8 cellular contexts compared by ENCODE assay signal in genomic region chrX:70452143-70452733, GRCh38. TPM values are rescaled to one million over a fixed set of nuclear protein-coding genes. Genes with fewer than 3 reads are reported as not detected.
DNase-seq lines count a peak whose midpoint lies in the region; ATAC-seq and TF ChIP-seq lines count a peak whose summit lies in the region.

No MANE protein-coding gene starts in this region.

- H3K36me3 Mint-ChIP-seq in GM23338 (ENCODE audit: low read depth) (peaks cover 9% of the 10 kb centered on the region), activated B cell treated with CpG ODN at 0.5 μM for 24 hours (ENCODE audit: low read depth) (no peaks in the 10 kb centered on the region)

- peaks cover 7% of the 10 kb centered on the region for H3K27me3 Mint-ChIP-seq in GM23338 (ENCODE audit: insufficient read depth, low read depth, poor library complexity)
- no peaks in the 10 kb centered on the region for H3K27me3 Mint-ChIP-seq in activated B cell treated with CpG ODN at 0.5 μM for 24 hours

- H3K27ac ChIP-seq in DOHH2 (ENCODE audit: low read depth, low read length) (peak overlapping the region; percentile 45; the same call in 1 of the 2 replicates), GM23338 (ENCODE audit: low read depth) (no peak overlapping the region), right lobe of liver (no peak overlapping the region)

- H3K9me3 ChIP-seq in DOHH2 (ENCODE audit: control insufficient read depth, insufficient read depth, low read length) (no peaks in the 10 kb centered on the region), right lobe of liver (no peaks in the 10 kb centered on the region)

- H2AFZ ChIP-seq in GM23338 = peak overlapping the region; percentile 81; the same call in 1 of the 2 replicates

- H3K9me2 ChIP-seq in DOHH2 (replicated peaks; ENCODE audit: control insufficient read depth, low read length) (no peaks in the 10 kb centered on the region), GM23338 (ENCODE audit: insufficient read depth) (no peaks in the 10 kb centered on the region)

- WGBS in right lobe of liver (ENCODE audit: insufficient coverage, low coverage, low lambda C conversion rate, missing lambda C conversion rate) = 24% methylated on average over 11 of the region's 39 CpGs

- DNase-seq in GM23338 (ENCODE audit: low spot score) = peak; percentile 77
- DNase-seq in NB4 (ENCODE audit: low read depth) = peak; percentile 41
- DNase-seq in activated B cell treated with CpG ODN at 0.5 μM for 24 hours = peak; percentile 37
- DNase-seq in choroid plexus epithelial cell (ENCODE audit: low read depth) = peak; percentile 30
- DNase-seq in right lobe of liver = peak in 1 of 3 donors; percentile 37
- DNase-seq in stimulated activated CD8-positive, alpha-beta memory T cell treated with anti-CD3 and anti-CD28 coated beads, Interleukin-4, amount 100 ng/mL, for 48 hours = peak; percentile 74
- no peak for DNase-seq in NCI-H524 (lab: John Stamatoyannopoulos, UW)

- peaks cover 45% of the 10 kb centered on the region for H3K4me1 ChIP-seq in DOHH2 (ENCODE audit: control insufficient read depth, low read length)
- H3K4me1 ChIP-seq in GM23338 (ENCODE audit: insufficient read depth) = peaks cover 17% of the 10 kb centered on the region; the same call in 1 of the 2 replicates
- H3K4me1 ChIP-seq in right lobe of liver = no peaks in the 10 kb centered on the region

- ATAC-seq in GM23338 (peak; percentile 20), activated B cell treated with CpG ODN at 0.5 μM for 24 hours (ENCODE audit: low read depth) (peak; percentile 63), right lobe of liver (peak; percentile 57 to 75 (median 62))

- peaks cover 6% of the 10 kb centered on the region; the same call in 1 of the 2 replicates for H3K36me3 ChIP-seq in DOHH2 (ENCODE audit: control insufficient read depth, low read length)
- H3K36me3 ChIP-seq in GM23338 (ENCODE audit: insufficient read depth) = no peaks in the 10 kb centered on the region
- no peaks in the 10 kb centered on the region for H3K36me3 ChIP-seq in right lobe of liver

- peak overlapping the region; percentile 76 for H3K4me3 ChIP-seq in DOHH2 (ENCODE audit: low read length)
- H3K4me3 ChIP-seq in GM23338 = peak overlapping the region; percentile 58
- H3K4me3 ChIP-seq in NB4 (ENCODE audit: low read depth, low read length) = no peak overlapping the region
- peak overlapping the region; percentile 62 for H3K4me3 ChIP-seq in choroid plexus epithelial cell (ENCODE audit: low read depth, low read length)
- H3K4me3 ChIP-seq in right lobe of liver = peak overlapping the region; percentile 33 to 55 (median 43)

- H3K9me3 Mint-ChIP-seq in GM23338 = no peaks in the 10 kb centered on the region; the same call in 2 of the 3 replicates
- H3K9me3 Mint-ChIP-seq in activated B cell treated with CpG ODN at 0.5 μM for 24 hours = no peaks in the 10 kb centered on the region

- H3K4me3 Mint-ChIP-seq in GM23338 = peak overlapping the region; percentile 83
- peak overlapping the region; percentile 87 for H3K4me3 Mint-ChIP-seq in activated B cell treated with CpG ODN at 0.5 μM for 24 hours

- CTCF ChIA-PET in activated B cell treated with CpG ODN at 0.5 μM for 24 hours (lab: Charles Lee) = no interaction called here

- POLR2A ChIA-PET in activated B cell treated with CpG ODN at 0.5 μM for 24 hours (lab: Charles Lee) = interaction anchor here (0.7 kb wide), 1 partner anchor 19 kb away, joined by 3 read pairs; no protein-coding TSS in a partner anchor

- H3K27ac Mint-ChIP-seq in GM23338 = peak overlapping the region; percentile 92
- H3K27ac Mint-ChIP-seq in activated B cell treated with CpG ODN at 0.5 μM for 24 hours = peak overlapping the region; percentile 46

- TF ChIP-seq POLR2A in NB4 (IDR thresholded peaks at IDR 0.05; ENCODE audit: extremely low read depth, insufficient read length) (no peak), right lobe of liver (IDR thresholded peaks at IDR 0.05) (no peak)

- H3K4me1 Mint-ChIP-seq in GM23338 (peaks cover 34% of the 10 kb centered on the region), activated B cell treated with CpG ODN at 0.5 μM for 24 hours (peaks cover 43% of the 10 kb centered on the region)

- intact Hi-C loops in activated B cell treated with CpG ODN at 0.5 μM for 24 hours (cut with micrococcal nuclease) (loop anchor here (1.0 to 10.0 kb wide), 6 partner anchors 18 to 1627 kb away; partner anchors contain the start of gene EFNB1), right lobe of liver (cut with DNase I) (no loop called here)

- H3K27me3 ChIP-seq in DOHH2 (ENCODE audit: control insufficient read depth, low read length) (no peaks in the 10 kb centered on the region), GM23338 (ENCODE audit: insufficient read depth) (no peaks in the 10 kb centered on the region), right lobe of liver (peaks cover 0 to 5% of the 10 kb centered on the region in 2 donors)

- TF ChIP-seq CTCF in DOHH2 (IDR thresholded peaks at IDR 0.05; ENCODE audit: low read depth, low read length, poor library complexity, severe bottlenecking) = peak; percentile 67
- TF ChIP-seq CTCF in GM23338 (conservative IDR thresholded peaks at IDR 0.05; ENCODE audit: low read depth in 2 of 2) = peak; percentile 56 to 58
- TF ChIP-seq CTCF in NB4 (IDR thresholded peaks at IDR 0.05; ENCODE audit: low read depth, low read length) = peak; percentile 61
- no peak for TF ChIP-seq CTCF in activated B cell treated with CpG ODN at 0.5 μM for 24 hours (IDR thresholded peaks at IDR 0.05)
- peak; percentile 74 for TF ChIP-seq CTCF in choroid plexus epithelial cell (conservative IDR thresholded peaks at IDR 0.05; ENCODE audit: low read depth, low read length)
- peak; percentile 45 to 54 (median 48) for TF ChIP-seq CTCF in right lobe of liver (IDR thresholded peaks at IDR 0.05)

- H3K79me2 ChIP-seq in DOHH2 (ENCODE audit: control insufficient read depth, low read length) = peaks cover 20% of the 10 kb centered on the region
- peaks cover 21% of the 10 kb centered on the region for H3K79me2 ChIP-seq in GM23338 (replicated peaks; ENCODE audit: insufficient read depth)

- H3K4me2 ChIP-seq in DOHH2 (ENCODE audit: low read length) = peak overlapping the region; percentile 90
- peak overlapping the region; percentile 78 for H3K4me2 ChIP-seq in GM23338

- 0 out of 2 replicates have a peak, but pooled peaks cover 9% of the 10 kb centered on the region for H3F3A ChIP-seq in DOHH2 (ENCODE audit: control insufficient read depth, insufficient read depth)
- H3F3A ChIP-seq in GM23338 (replicated peaks; ENCODE audit: low read depth) = no peaks in the 10 kb centered on the region

- H4K20me1 ChIP-seq in DOHH2 (ENCODE audit: control insufficient read depth, insufficient read depth, low read depth, low read length) (no peaks in the 10 kb centered on the region), GM23338 (replicated peaks; ENCODE audit: insufficient read depth) (peaks cover 7% of the 10 kb centered on the region)

TF ChIP-seq in GM23338, 12 proteins besides CTCF, POLR2A, EP300 and RAD21:
- no peak for TF ChIP-seq ETS1 (IDR thresholded peaks at IDR 0.05)
- 0 out of 2 replicates have a peak, but pooled peaks have one; percentile 23 for TF ChIP-seq POLR2AphosphoS5 (IDR thresholded peaks at IDR 0.05; ENCODE audit: low read depth)

RNA-seq across cellular contexts. Expression of gene DLG3, which starts 7.6 kb away (rescaled TPM):
- 54.2 and 61.8 TPM in 2 replicates for total RNA-seq in GM23338 (2014; rRNA removed; shearing (Covaris generic))
- 12.5 and 13.0 TPM in 2 replicates for polyA plus RNA-seq in GM23338 (2016; fragmentation: Nextera tagmentation; extraction: Ambion mirVana)
- total RNA-seq in activated B cell treated with CpG ODN at 0.5 μM for 24 hours (2.4 and 3.5 TPM in 2 replicates), right lobe of liver (1 to 10 TPM in 3 of 6 experiments, under 1 TPM in 3; 0.37 to 2.1 (median 1.1) TPM)

RNA-seq across cellular contexts. Expression of gene GDPD2, which starts 29.1 kb away (rescaled TPM):
- 10.3 and 11.3 TPM in 2 replicates for total RNA-seq in GM23338 (2014; rRNA removed; shearing (Covaris generic))
- polyA plus RNA-seq in GM23338 (2016; fragmentation: Nextera tagmentation; extraction: Ambion mirVana) = 3.6 and 5.2 TPM in 2 replicates
- total RNA-seq in activated B cell treated with CpG ODN at 0.5 μM for 24 hours (not detected in 2 replicates), right lobe of liver (not detected)

Comparison
In these comparisons a context has a peak if more than half of its experiments do, and no peak if none do; other contexts are left out.
1. DNase-seq: peak in GM23338 (single experiment), NB4 (single experiment), activated B cell treated with CpG ODN at 0.5 μM for 24 hours (single experiment), choroid plexus epithelial cell (single experiment) and stimulated activated CD8-positive, alpha-beta memory T cell treated with anti-CD3 and anti-CD28 coated beads, Interleukin-4, amount 100 ng/mL, for 48 hours (single experiment); none in NCI-H524 (0 of 2).
2. RNA of gene DLG3, which starts 7.6 kb away (total RNA-seq): 54.2 to 61.8 TPM in GM23338; 2.4 to 3.5 TPM in activated B cell treated with CpG ODN at 0.5 μM for 24 hours and 0.37 to 2.1 TPM in right lobe of liver; every median in the first group is over 10 times any median in the second.
3. RNA of gene GDPD2, which starts 29.1 kb away (total RNA-seq): 10.3 to 11.3 TPM in GM23338; not detected in activated B cell treated with CpG ODN at 0.5 μM for 24 hours and not detected in right lobe of liver; every median in the first group is over 10 times any median in the second.
4. Peak in every context shown above with its lines, with median percentiles within 50 percentile points of each other: ATAC-seq.